In genomic region chr3:18288243-18288642, GRCh38 we compare ENCODE assay signal across 21 cellular contexts.
"Had no signal": no experiment of that assay in that cellular context is flagged by ENCODE, and none has a peak within 500 bp of the region (broad histone marks: within the 10 kb centered on the region; RNA-seq: fewer than 3 reads in every experiment).

No MANE protein-coding gene starts in this region.

- H3K36me3 ChIP-seq: esophagus squamous epithelium, left ventricle myocardium inferior, thyroid gland had no signal

- ATAC-seq: effector memory CD8-positive, alpha-beta T cell; WTC11 had no signal

- H3K9me3 ChIP-seq: esophagus squamous epithelium, left ventricle myocardium inferior, thyroid gland had no signal

- H3K4me3 ChIP-seq: esophagus squamous epithelium, left ventricle myocardium inferior, thyroid gland had no signal

- H3K27ac ChIP-seq: esophagus squamous epithelium, left ventricle myocardium inferior, thyroid gland had no signal

- H3K27me3 ChIP-seq: esophagus squamous epithelium, thyroid gland had no signal

- H3K4me1 ChIP-seq: esophagus squamous epithelium, left ventricle myocardium inferior, thyroid gland had no signal

- DNase-seq: activated CD4-positive, alpha-beta memory T cell treated with anti-CD3 and anti-CD28 coated beads for 36 hours; activated CD4-positive, alpha-beta T cell treated with anti-CD3 and anti-CD28 coated beads for 4 hours; activated naive CD4-positive, alpha-beta T cell; activated naive CD8-positive, alpha-beta T cell treated with anti-CD3 and anti-CD28 coated beads for 36 hours; activated T-cell treated with anti-CD3 and anti-CD28 coated beads for 4 hours; amygdala; caudate nucleus; effector memory CD8-positive, alpha-beta T cell; esophagus squamous epithelium; immature natural killer cell; kidney glomerular epithelial cell; left ventricle myocardium inferior; mammary epithelial cell; nephron progenitor cell; nucleus accumbens; retina; stimulated activated CD4-positive, alpha-beta T cell treated with anti-CD3 and anti-CD28 coated beads, Interleukin-12 subunit alpha, Interleukin-12 subunit beta, amount 100 ng/mL, for 4 hours; stimulated activated CD4-positive, alpha-beta T cell treated with anti-CD3 and anti-CD28 coated beads, Interleukin-2, amount 100 ng/mL, for 24 hours; stimulated activated naive CD4-positive, alpha-beta T cell treated with Interleukin-2 at 50 U/mL for 16 hours; thyroid gland had no signal
